In genomic region chr15:70794596-70795310, GRCh38 we compare ENCODE assay signal across 1 cellular context.
TF ChIP-seq lines count a peak whose summit lies in the region.

No MANE protein-coding gene starts in this region.

TF ChIP-seq in SK-N-SH, 30 proteins besides CTCF, POLR2A, EP300 and RAD21 (continued from another document):
- TF ChIP-seq, protein P1, sequence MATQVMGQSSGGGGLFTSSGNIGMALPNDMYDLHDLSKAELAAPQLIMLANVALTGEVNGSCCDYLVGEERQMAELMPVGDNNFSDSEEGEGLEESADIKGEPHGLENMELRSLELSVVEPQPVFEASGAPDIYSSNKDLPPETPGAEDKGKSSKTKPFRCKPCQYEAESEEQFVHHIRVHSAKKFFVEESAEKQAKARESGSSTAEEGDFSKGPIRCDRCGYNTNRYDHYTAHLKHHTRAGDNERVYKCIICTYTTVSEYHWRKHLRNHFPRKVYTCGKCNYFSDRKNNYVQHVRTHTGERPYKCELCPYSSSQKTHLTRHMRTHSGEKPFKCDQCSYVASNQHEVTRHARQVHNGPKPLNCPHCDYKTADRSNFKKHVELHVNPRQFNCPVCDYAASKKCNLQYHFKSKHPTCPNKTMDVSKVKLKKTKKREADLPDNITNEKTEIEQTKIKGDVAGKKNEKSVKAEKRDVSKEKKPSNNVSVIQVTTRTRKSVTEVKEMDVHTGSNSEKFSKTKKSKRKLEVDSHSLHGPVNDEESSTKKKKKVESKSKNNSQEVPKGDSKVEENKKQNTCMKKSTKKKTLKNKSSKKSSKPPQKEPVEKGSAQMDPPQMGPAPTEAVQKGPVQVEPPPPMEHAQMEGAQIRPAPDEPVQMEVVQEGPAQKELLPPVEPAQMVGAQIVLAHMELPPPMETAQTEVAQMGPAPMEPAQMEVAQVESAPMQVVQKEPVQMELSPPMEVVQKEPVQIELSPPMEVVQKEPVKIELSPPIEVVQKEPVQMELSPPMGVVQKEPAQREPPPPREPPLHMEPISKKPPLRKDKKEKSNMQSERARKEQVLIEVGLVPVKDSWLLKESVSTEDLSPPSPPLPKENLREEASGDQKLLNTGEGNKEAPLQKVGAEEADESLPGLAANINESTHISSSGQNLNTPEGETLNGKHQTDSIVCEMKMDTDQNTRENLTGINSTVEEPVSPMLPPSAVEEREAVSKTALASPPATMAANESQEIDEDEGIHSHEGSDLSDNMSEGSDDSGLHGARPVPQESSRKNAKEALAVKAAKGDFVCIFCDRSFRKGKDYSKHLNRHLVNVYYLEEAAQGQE (IDR thresholded peaks at IDR 0.05; ENCODE audit: low read depth, low read length) = no peak
- TF ChIP-seq SMC3 (IDR thresholded peaks at IDR 0.05; ENCODE audit: low read depth, low read length) (no peak), NFIC (IDR thresholded peaks at IDR 0.05; ENCODE audit: borderline replicate concordance) (no peak), JUND (IDR thresholded peaks at IDR 0.05) (no peak)
- TF ChIP-seq, protein P2, sequence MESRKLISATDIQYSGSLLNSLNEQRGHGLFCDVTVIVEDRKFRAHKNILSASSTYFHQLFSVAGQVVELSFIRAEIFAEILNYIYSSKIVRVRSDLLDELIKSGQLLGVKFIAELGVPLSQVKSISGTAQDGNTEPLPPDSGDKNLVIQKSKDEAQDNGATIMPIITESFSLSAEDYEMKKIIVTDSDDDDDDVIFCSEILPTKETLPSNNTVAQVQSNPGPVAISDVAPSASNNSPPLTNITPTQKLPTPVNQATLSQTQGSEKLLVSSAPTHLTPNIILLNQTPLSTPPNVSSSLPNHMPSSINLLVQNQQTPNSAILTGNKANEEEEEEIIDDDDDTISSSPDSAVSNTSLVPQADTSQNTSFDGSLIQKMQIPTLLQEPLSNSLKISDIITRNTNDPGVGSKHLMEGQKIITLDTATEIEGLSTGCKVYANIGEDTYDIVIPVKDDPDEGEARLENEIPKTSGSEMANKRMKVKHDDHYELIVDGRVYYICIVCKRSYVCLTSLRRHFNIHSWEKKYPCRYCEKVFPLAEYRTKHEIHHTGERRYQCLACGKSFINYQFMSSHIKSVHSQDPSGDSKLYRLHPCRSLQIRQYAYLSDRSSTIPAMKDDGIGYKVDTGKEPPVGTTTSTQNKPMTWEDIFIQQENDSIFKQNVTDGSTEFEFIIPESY (IDR thresholded peaks at IDR 0.05; ENCODE audit: borderline replicate concordance, low read depth) = no peak
